8 cellular contexts compared by ENCODE assay signal in the genomic region with DNA sequence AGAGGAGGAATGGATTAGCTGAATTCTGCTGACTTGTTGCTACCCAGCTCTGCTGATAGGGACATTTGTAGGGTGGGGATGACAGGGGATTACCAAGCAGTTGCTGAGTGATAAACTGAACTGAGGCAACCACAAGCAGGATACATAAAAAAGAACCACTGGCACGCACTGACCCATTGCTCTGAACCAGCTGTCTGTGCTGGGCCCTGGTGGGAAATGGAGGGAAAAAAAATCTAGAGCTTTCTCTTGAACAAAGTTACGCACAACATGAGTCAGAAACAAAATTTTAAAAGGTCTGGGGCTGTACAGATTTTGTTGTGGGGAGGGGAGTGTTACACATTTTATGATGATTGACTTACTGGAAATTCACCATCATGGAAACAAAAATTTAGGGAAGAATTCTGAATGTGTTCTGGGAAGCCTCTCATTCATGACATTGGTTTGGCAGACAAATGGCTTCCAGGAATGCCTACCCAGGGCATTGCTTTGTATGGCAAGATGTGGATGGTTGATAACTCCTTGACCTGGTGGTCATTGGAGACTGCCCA. TPM values are rescaled to one million over a fixed set of nuclear protein-coding genes. Genes with fewer than 3 reads are reported as not detected.
A peak's percentile ranks its signal among the peaks of the same experiment; 100 is the strongest.
DNase-seq lines count a peak whose midpoint lies in the region; ATAC-seq and TF ChIP-seq lines count a peak whose summit lies in the region.

No MANE protein-coding gene starts in this region.

- peak overlapping the region; percentile 79 for H3K27ac ChIP-seq in osteoblast (ENCODE audit: low read depth, low read length)

- no peak overlapping the region for H2AFZ ChIP-seq in osteoblast (ENCODE audit: low read length)

- no peaks in the 10 kb centered on the region for H3K36me3 ChIP-seq in osteoblast (ENCODE audit: insufficient read depth, low read length)

- ATAC-seq in GM19351 (IDR thresholded peaks at IDR 0.05; ENCODE audit: unreplicated experiment) (peak; percentile 86), HG03439 (IDR thresholded peaks at IDR 0.05; ENCODE audit: unreplicated experiment) (peak; percentile 67)

- no peaks in the 10 kb centered on the region for H3K27me3 ChIP-seq in osteoblast (ENCODE audit: insufficient read depth, low read length)

- H3K4me3 ChIP-seq in AG09309 (ENCODE audit: control insufficient read depth, low read depth, low read length) (no peak overlapping the region), astrocyte of the spinal cord (ENCODE audit: low read depth, low read length) (no peak overlapping the region), osteoblast (ENCODE audit: insufficient read depth, low read length) (no peak overlapping the region)

- H3K9me3 ChIP-seq in osteoblast (ENCODE audit: low read depth, low read length): no peaks in the 10 kb centered on the region

- H3K79me2 ChIP-seq in osteoblast (ENCODE audit: insufficient read depth, low read length): peaks cover 96% of the 10 kb centered on the region

- in situ Hi-C loops in astrocyte of the spinal cord (cut with HindIII; ENCODE audit: low sequenced_read_pairs): no loop called here

- peak overlapping the region; percentile 7 for H3K4me2 ChIP-seq in osteoblast (ENCODE audit: insufficient read depth, low read length)

- H4K20me1 ChIP-seq in osteoblast (ENCODE audit: insufficient read depth, low read length): peaks cover 46% of the 10 kb centered on the region

- peaks cover 24% of the 10 kb centered on the region for H3K4me1 ChIP-seq in osteoblast (ENCODE audit: insufficient read depth, low read length)

- TF ChIP-seq CTCF in AG09309 (IDR thresholded peaks at IDR 0.05; ENCODE audit: control insufficient read depth, insufficient read depth, low read depth, low read length, missing control alignments) (peak; percentile 5), astrocyte of the spinal cord (IDR thresholded peaks at IDR 0.05; ENCODE audit: low read depth, low read length) (no peak), osteoblast (IDR thresholded peaks at IDR 0.05; ENCODE audit: extremely low read depth, low read depth, low read length) (no peak)

- DNase-seq in AG09309 (ENCODE audit: low read depth) (peak; percentile 92), astrocyte of the spinal cord (ENCODE audit: low read depth, low spot score) (peak; percentile 48), osteoblast (ENCODE audit: insufficient read length, low spot score, missing footprints) (peak; percentile 76), NCI-H2227 treated with DMSO at 0.1 percent for 48 hours (lab: John Stamatoyannopoulos, UW) (no peak), RKO (ENCODE audit: low spot score) (no peak), COLO668 (lab: John Stamatoyannopoulos, UW; ENCODE audit: unreplicated experiment) (no peak)

RNA-seq across cellular contexts. Expression of gene FOXO3, which starts 37.7 kb away (rescaled TPM):
- total RNA-seq in osteoblast: 52.2 and 53.2 TPM in 2 replicates

Comparison
In these comparisons a context has a peak if more than half of its experiments do, and no peak if none do; other contexts are left out.
1. DNase-seq: peak in AG09309 (single experiment), astrocyte of the spinal cord (single experiment) and osteoblast (single experiment); none in NCI-H2227 treated with DMSO at 0.1 percent for 48 hours (single experiment), RKO (single experiment) and COLO668 (single experiment).